Comparison of ENCODE assay signal across 8 cellular contexts in the genomic region with DNA sequence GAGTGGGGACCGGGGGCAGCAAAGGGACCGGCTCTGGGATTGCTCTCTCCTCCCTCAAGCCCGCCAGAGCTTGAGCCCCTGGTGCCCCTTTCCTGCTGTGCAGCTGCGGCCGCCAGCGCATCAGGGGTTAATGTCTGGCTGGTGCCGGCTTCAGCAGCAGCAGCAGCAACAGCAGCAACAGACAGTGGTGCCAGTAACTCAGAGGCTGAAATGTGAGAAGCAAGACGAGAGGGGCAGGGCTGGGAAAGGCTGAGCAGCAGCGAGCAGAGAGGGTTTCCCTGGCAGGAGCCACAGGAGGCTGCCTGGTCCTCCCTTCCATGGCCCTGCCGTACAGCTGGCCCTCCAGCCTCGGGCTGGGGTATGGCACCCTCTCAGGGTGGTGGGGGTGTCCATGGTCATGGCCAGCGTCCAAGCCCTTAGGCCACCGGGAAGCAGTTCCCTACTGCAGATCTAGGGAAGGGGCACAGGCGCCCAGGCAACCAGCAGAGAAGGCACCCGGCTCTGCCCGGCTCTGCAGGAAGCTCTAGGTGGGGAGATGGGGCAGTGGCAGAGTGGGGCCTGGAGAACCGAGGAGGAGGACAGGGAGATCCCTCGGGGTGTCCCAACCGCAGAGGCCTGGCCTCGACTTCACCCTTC. TPM values are rescaled to one million over a fixed set of nuclear protein-coding genes. Genes with fewer than 3 reads are reported as not detected.
A peak's percentile ranks its signal among the peaks of the same experiment; 100 is the strongest.
DNase-seq lines count a peak whose midpoint lies in the region; ATAC-seq and TF ChIP-seq lines count a peak whose summit lies in the region.

No MANE protein-coding gene starts in this region.

- TF ChIP-seq CTCF in BE2C (IDR thresholded peaks at IDR 0.05; ENCODE audit: low read depth, low read length) (no peak), body of pancreas (IDR thresholded peaks at IDR 0.05) (no peak), upper lobe of left lung (IDR thresholded peaks at IDR 0.05) (no peak), lower leg skin (IDR thresholded peaks at IDR 0.05) (no peak)

- 12 to 14% methylated on average over 7 to 19 of the region's 20 CpGs for WGBS in body of pancreas, 2 donors
- WGBS in upper lobe of left lung, 2 donors = 13 to 21% methylated on average over 6 to 17 of the region's 20 CpGs
- 15 to 21% methylated on average over 15 to 19 of the region's 20 CpGs for WGBS in lower leg skin, 2 donors

- H3K4me1 ChIP-seq in BE2C (peaks cover 12% of the 10 kb centered on the region), body of pancreas (peaks cover 10% of the 10 kb centered on the region), upper lobe of left lung (peaks cover 29 to 40% (median 36%) of the 10 kb centered on the region in 4 donors)

- H3K27me3 ChIP-seq in BE2C (no peaks in the 10 kb centered on the region), body of pancreas (no peaks in the 10 kb centered on the region), upper lobe of left lung (no peaks in the 10 kb centered on the region)

- H3K9me3 ChIP-seq in BE2C (no peaks in the 10 kb centered on the region), body of pancreas (no peaks in the 10 kb centered on the region), upper lobe of left lung (no peaks in the 10 kb centered on the region)

- intact Hi-C loops in body of pancreas (cut with DNase I) = loop anchor here (5.0 to 10.0 kb wide), 2 partner anchors 38 to 111 kb away; no protein-coding TSS in a partner anchor
- intact Hi-C loops in lower leg skin (cut with DNase I; ENCODE audit: low total_unique reads) = loop anchor here (5.0 kb wide), 1 partner anchor 33 kb away; no protein-coding TSS in a partner anchor

- H3K4me3 ChIP-seq in BE2C (ENCODE audit: low read depth, low read length) (peak overlapping the region; percentile 31), body of pancreas (no peak overlapping the region), upper lobe of left lung (no peak overlapping the region), lower leg skin (ENCODE audit: low read depth, poor library complexity, severe bottlenecking) (no peak overlapping the region)

- DNase-seq in BE2C (peak; percentile 85), NCI-H146 (lab: John Stamatoyannopoulos, UW) (peak; percentile 76), body of pancreas (peak in 3 of 4 donors; percentile 52 to 66 (median 59)), kidney glomerular epithelial cell (lab: John Stamatoyannopoulos, UW) (peak; percentile 53), upper lobe of left lung (peak; percentile 69 to 71), lower leg skin (ENCODE audit: low spot score in 2 of 2) (no peak)

- TF ChIP-seq POLR2A in body of pancreas (IDR thresholded peaks at IDR 0.05) = no peak
- TF ChIP-seq POLR2A in upper lobe of left lung (IDR thresholded peaks at IDR 0.05) = no peak
- TF ChIP-seq POLR2A in lower leg skin (IDR thresholded peaks at IDR 0.05) = no peak

- H3K36me3 ChIP-seq in BE2C = no peaks in the 10 kb centered on the region
- no peaks in the 10 kb centered on the region for H3K36me3 ChIP-seq in body of pancreas (replicated peaks in 1 of 2; ENCODE audit: insufficient read depth in 1 of 2, low read depth in 2 of 2)
- no peaks in the 10 kb centered on the region for H3K36me3 ChIP-seq in upper lobe of left lung

- peak; percentile 72 for ATAC-seq in body of pancreas
- peak; percentile 57 to 78 for ATAC-seq in upper lobe of left lung (ENCODE audit: low FRiP score in 2 of 2)
- no peak for ATAC-seq in GM18858 (IDR thresholded peaks at IDR 0.05; ENCODE audit: unreplicated experiment)
- ATAC-seq in GM21737 (IDR thresholded peaks at IDR 0.05; ENCODE audit: unreplicated experiment) = no peak

- TF ChIP-seq EP300 in upper lobe of left lung (IDR thresholded peaks at IDR 0.05) = no peak

- peak overlapping the region in 2 of 4 donors; percentile 39 to 60 for H3K27ac ChIP-seq in body of pancreas
- H3K27ac ChIP-seq in upper lobe of left lung = peak overlapping the region; percentile 14 to 73 (median 57)

RNA-seq across cellular contexts. Expression of gene TFAP4, which starts 21.1 kb away (rescaled TPM):
- polyA plus RNA-seq in BE2C (2012; ENCODE audit: insufficient read depth, insufficient read length, low read depth) = 40.1 TPM
- 10 to 100 TPM in 1 of 2 donors, 1 to 10 TPM in 1; 8.3 to 18.8 TPM for total RNA-seq in body of pancreas
- total RNA-seq in upper lobe of left lung = 10 to 100 TPM in 3 of 6 donors, 1 to 10 TPM in 3; 3.7 to 24.1 (median 8.9) TPM
- 10 to 100 TPM in 3 of 4 donors, 1 to 10 TPM in 1; 10.0 to 14.2 (median 12.3) TPM for total RNA-seq in lower leg skin

RNA-seq across cellular contexts. Expression of gene GLIS2, which starts 21.9 kb away (rescaled TPM):
- polyA plus RNA-seq in BE2C (2012; ENCODE audit: insufficient read depth, insufficient read length, low read depth) = 45.4 TPM
- total RNA-seq in body of pancreas (1 to 10 TPM; 6.0 to 6.3 TPM), upper lobe of left lung (10 to 100 TPM; 10.5 to 35.2 (median 22.6) TPM), lower leg skin (1 to 10 TPM; 1.3 to 2.6 (median 2.2) TPM)

RNA-seq across cellular contexts. Expression of gene SRL, which starts 52.1 kb away (rescaled TPM):
- polyA plus RNA-seq in BE2C (2012; ENCODE audit: insufficient read depth, insufficient read length, low read depth) = 0.11 TPM
- total RNA-seq in body of pancreas (not detected), upper lobe of left lung (1 to 10 TPM in 1 of 6 donors, under 1 TPM in 2, not detected in 3; 0.30 to 1.1 (median 0.46) TPM), lower leg skin (1 to 10 TPM in 1 of 4 donors, under 1 TPM in 3; 0.04 to 1.0 (median 0.55) TPM)

RNA-seq across cellular contexts. Expression of gene PAM16, which starts 57.2 kb away (rescaled TPM):
- 216 TPM for polyA plus RNA-seq in BE2C (2012; ENCODE audit: insufficient read depth, insufficient read length, low read depth)
- total RNA-seq in body of pancreas (10 to 100 TPM; 25.9 to 27.7 TPM), upper lobe of left lung (10 to 100 TPM; 45.5 to 71.8 (median 62.6) TPM), lower leg skin (10 to 100 TPM; 26.2 to 64.5 (median 40.9) TPM)

Comparison
In these comparisons a context has a peak if more than half of its experiments do, and no peak if none do; other contexts are left out.
1. DNase-seq: peak in BE2C (single experiment), NCI-H146 (single experiment), body of pancreas (3 of 4), kidney glomerular epithelial cell (single experiment) and upper lobe of left lung (2 of 2); none in lower leg skin (0 of 2).
2. ATAC-seq: peak in body of pancreas (single experiment) and upper lobe of left lung (2 of 2); none in GM18858 (single experiment) and GM21737 (single experiment).